In genomic region chr1:145985502-145986439, GRCh38 we compare ENCODE assay signal across 1 cellular context.
TF ChIP-seq lines count a peak whose summit lies in the region.

No MANE protein-coding gene starts in this region.

TF ChIP-seq in HepG2, 621 proteins besides CTCF, POLR2A, EP300 and RAD21 (continued from another document):
- TF ChIP-seq IRF1 (CRISPR knock-in tag; IDR thresholded peaks at IDR 0.05; ENCODE audit: low read depth), result no peak
